Comparison of ENCODE assay signal across 8 cellular contexts in the genomic region with DNA sequence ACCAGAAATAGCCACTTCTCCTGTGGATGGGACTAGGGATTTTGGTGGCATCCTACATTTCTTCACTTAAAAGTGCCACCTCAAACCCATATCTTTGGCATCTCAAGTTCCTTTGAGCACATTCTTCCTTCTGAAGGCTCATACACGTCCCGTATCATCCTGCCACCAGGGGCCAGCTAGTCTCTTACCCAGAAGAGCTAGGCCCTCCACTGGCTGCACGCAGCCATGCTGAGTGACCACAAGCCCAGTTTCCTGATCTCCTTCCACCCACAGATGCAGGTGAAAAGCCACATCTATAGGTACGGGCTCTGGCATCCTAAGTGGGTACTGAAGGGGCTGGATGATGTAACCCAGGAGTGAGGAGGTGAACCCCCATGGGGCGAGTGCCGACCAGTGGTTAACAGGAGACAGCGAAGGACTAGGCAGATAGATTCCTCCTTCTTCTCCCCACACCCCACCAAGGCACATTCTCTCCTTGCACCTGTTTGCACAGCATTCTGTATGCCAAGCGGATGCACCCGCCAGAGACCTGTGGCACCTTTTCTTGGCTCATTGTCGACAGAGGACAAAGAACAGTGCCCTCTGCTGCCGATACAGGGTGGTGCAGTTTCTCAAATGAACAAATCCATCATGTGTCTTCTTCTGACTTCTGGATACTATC. TPM values are rescaled to one million over a fixed set of nuclear protein-coding genes. Genes with fewer than 3 reads are reported as not detected.
DNase-seq lines count a peak whose midpoint lies in the region; ATAC-seq and TF ChIP-seq lines count a peak whose summit lies in the region.

No MANE protein-coding gene starts in this region.

- H3K36me3 ChIP-seq in gastrocnemius medialis, result no peaks in the 10 kb centered on the region

- H3K27me3 Mint-ChIP-seq in glutamatergic neuron (ENCODE audit: unreplicated experiment), result peaks cover 3% of the 10 kb centered on the region

- H3K27me3 ChIP-seq in gastrocnemius medialis, result peaks cover 0 to 3% (median 0%) of the 10 kb centered on the region in 3 donors

- peaks cover 5% of the 10 kb centered on the region for H3K36me3 Mint-ChIP-seq in glutamatergic neuron (ENCODE audit: unreplicated experiment)

- ATAC-seq in HG03460 (IDR thresholded peaks at IDR 0.05; ENCODE audit: unreplicated experiment) (peak; percentile 57), GM18519 (IDR thresholded peaks at IDR 0.05; ENCODE audit: low FRiP score, unreplicated experiment) (no peak), gastrocnemius medialis (no peak)

- H3K4me3 Mint-ChIP-seq in glutamatergic neuron (ENCODE audit: unreplicated experiment), result no peak overlapping the region

- no peaks in the 10 kb centered on the region for H3K4me1 Mint-ChIP-seq in glutamatergic neuron (ENCODE audit: low read depth, unreplicated experiment)

- in situ Hi-C loops in gastrocnemius medialis (cut with MboI; ENCODE audit: low sequenced_read_pairs in 4 of 4), result no loop called here

- no peaks in the 10 kb centered on the region for H3K4me1 ChIP-seq in gastrocnemius medialis

- H3K9me3 ChIP-seq in gastrocnemius medialis, result no peaks in the 10 kb centered on the region

- intact Hi-C loops in gastrocnemius medialis (cut with DNase I; ENCODE audit: low total_unique reads), result no loop called here

- no peak overlapping the region for H3K27ac ChIP-seq in gastrocnemius medialis

- no peak overlapping the region for H3K4me3 ChIP-seq in gastrocnemius medialis

- H3K27ac Mint-ChIP-seq in glutamatergic neuron (ENCODE audit: unreplicated experiment), result no peak overlapping the region

- peak; percentile 86 for TF ChIP-seq CTCF in glutamatergic neuron (IDR thresholded peaks at IDR 0.05; ENCODE audit: partially characterized antibody, unreplicated experiment)
- TF ChIP-seq CTCF in gastrocnemius medialis (IDR thresholded peaks at IDR 0.05 in 4 of 5, conservative IDR thresholded peaks at IDR 0.05 in 1 of 5), result peak in 2 of 5 experiments; percentile 30 to 31

- no peak for TF ChIP-seq POLR2A in gastrocnemius medialis (IDR thresholded peaks at IDR 0.05)

- DNase-seq in DMS114 treated with DMSO at 0.1 percent for 48 hours (lab: John Stamatoyannopoulos, UW; ENCODE audit: unreplicated experiment) (peak; percentile 19), RPMI8226 (peak; percentile 78), glutamatergic neuron (peak; percentile 67), smooth muscle cell of the brain vasculature (ENCODE audit: low read depth, low spot score) (peak; percentile 24), gastrocnemius medialis (no peak)
- DNase-seq in activated gamma-delta T cell treated with anti-CD3 and anti-CD28 coated beads, Interleukin-2, amount 50 U/mL, for 16 hours (ENCODE audit: low read depth), result peak; percentile 44

- peaks cover 3% of the 10 kb centered on the region for H3K9me3 Mint-ChIP-seq in glutamatergic neuron (ENCODE audit: unreplicated experiment)

RNA-seq across cellular contexts. Expression of gene SCGB3A1, which starts 14.4 kb away (rescaled TPM):
- total RNA-seq in glutamatergic neuron (ENCODE audit: unreplicated experiment) (not detected), gastrocnemius medialis (not detected)

RNA-seq across cellular contexts. Expression of gene FLT4, which starts 43.7 kb away (rescaled TPM):
- total RNA-seq in glutamatergic neuron (ENCODE audit: unreplicated experiment), result 0.17 TPM
- total RNA-seq in gastrocnemius medialis, result 1 to 10 TPM; 2.6 to 4.7 (median 2.9) TPM

Comparison
In these comparisons a context has a peak if more than half of its experiments do, and no peak if none do; other contexts are left out.
1. DNase-seq: peak in DMS114 treated with DMSO at 0.1 percent for 48 hours (single experiment), RPMI8226 (single experiment), activated gamma-delta T cell treated with anti-CD3 and anti-CD28 coated beads, Interleukin-2, amount 50 U/mL, for 16 hours (single experiment), glutamatergic neuron (single experiment) and smooth muscle cell of the brain vasculature (single experiment); none in gastrocnemius medialis (0 of 2).